Comparison of ENCODE assay signal across 13 cellular contexts in genomic region chr1:196991919-196992651, GRCh38. TPM values are rescaled to one million over a fixed set of nuclear protein-coding genes. Genes with fewer than 3 reads are reported as not detected.
DNase-seq lines count a peak whose midpoint lies in the region; ATAC-seq, FAIRE-seq and TF ChIP-seq lines count a peak whose summit lies in the region.
"Not testable (repeated sequence)": the region's sequence is repeated elsewhere in the genome, so short reads cannot be mapped to it uniquely, and the experiment has no call there.
"Had no signal": no experiment of that assay in that cellular context is flagged by ENCODE, and none has a peak within 500 bp of the region (broad histone marks: within the 10 kb centered on the region; RNA-seq: fewer than 3 reads in every experiment).

No MANE protein-coding gene starts in this region.

- CTCF ChIA-PET in HCT116 (lab: Charles Lee); endothelial cell of umbilical vein (lab: Charles Lee); HepG2 (lab: Yijun Ruan, JAX; ENCODE audit: low intra/inter-chr PET ratio, low total read pairs): not testable (repeated sequence)

- not testable (repeated sequence) for H4K20me1 ChIP-seq in HCT116 (ENCODE audit: insufficient read depth); endothelial cell of umbilical vein (replicated peaks; ENCODE audit: control insufficient read depth, extremely low read depth, insufficient read depth, low read length); HepG2 (ENCODE audit: insufficient read depth, low read length)

- RAD21 ChIA-PET in HCT116 (lab: Charles Lee; ENCODE audit: low non-redundant PET in 1 of 2, low total read pairs in 2 of 2, uncharacterized antibody in 2 of 2, unreplicated experiment in 2 of 2) = not testable (repeated sequence)

- TF ChIP-seq RAD21 in HCT116 (IDR thresholded peaks at IDR 0.05; ENCODE audit: low read depth); HepG2 (CRISPR knock-in tag; IDR thresholded peaks at IDR 0.05): not testable (repeated sequence)

- not testable (repeated sequence) for H3K9me3 ChIP-seq in HCT116 (ENCODE audit: control insufficient read depth in 1 of 2, insufficient read depth in 1 of 2, low read depth in 1 of 2, low read length in 2 of 2); endothelial cell of umbilical vein (replicated peaks; ENCODE audit: control insufficient read depth, insufficient read depth, low read length); HepG2 (ENCODE audit: low read length)

- peak overlapping the region; percentile 23; the same call in 1 of the 2 replicates for H3K4me2 ChIP-seq in HCT116 (ENCODE audit: low read length)
- H3K4me2 ChIP-seq in endothelial cell of umbilical vein (ENCODE audit: insufficient read depth, low read length) = not testable (repeated sequence)
- H3K4me2 ChIP-seq in HepG2 (ENCODE audit: low read depth, low read length) = peak overlapping the region; percentile 84

- intact Hi-C loops in HCT116 (cut with micrococcal nuclease); endothelial cell of umbilical vein (cut with micrococcal nuclease): not testable (repeated sequence)
- intact Hi-C loops in HepG2 (cut with micrococcal nuclease; ENCODE audit: unreplicated experiment) = loop anchor here (5.0 kb wide), 3 partner anchors 75 to 1230 kb away; partner anchors contain the start of gene F13B

- POLR2A ChIA-PET in HCT116 (lab: Charles Lee); endothelial cell of umbilical vein (lab: Charles Lee): not testable (repeated sequence)
- POLR2A ChIA-PET in HepG2 (lab: Yijun Ruan, JAX) = interaction anchor here (0.8 kb wide), 1 partner anchor 74 kb away, joined by 3 read pairs; no protein-coding TSS in a partner anchor

- ATAC-seq in HCT116 = peak; percentile 88
- ATAC-seq in HepG2 = peak; percentile 100

- not testable (repeated sequence) for H3K36me3 ChIP-seq in HCT116 (ENCODE audit: control insufficient read depth in 1 of 2, insufficient read depth in 2 of 2, low read length in 2 of 2); endothelial cell of umbilical vein (ENCODE audit: control insufficient read depth in 2 of 2, extremely low read depth in 1 of 2, insufficient read depth in 2 of 2, low read length in 2 of 2); HepG2 (replicated peaks in 1 of 2; ENCODE audit: control insufficient read depth in 1 of 2, insufficient read depth in 2 of 2, low read length in 2 of 2)

- not testable (repeated sequence) for H3K27ac ChIP-seq in HCT116 (ENCODE audit: low read depth, low read length); endothelial cell of umbilical vein (ENCODE audit: insufficient read depth, low read depth, low read length)
- H3K27ac ChIP-seq in HepG2 (ENCODE audit: extremely low read length, insufficient read depth, low read length) = peak overlapping the region; percentile 78

- not testable (repeated sequence) for H3K9me1 ChIP-seq in endothelial cell of umbilical vein (replicated peaks; ENCODE audit: control insufficient read depth, extremely low read depth, insufficient read depth, low read length)

- not testable (repeated sequence) for H2AFZ ChIP-seq in HCT116 (ENCODE audit: low read depth, low read length, poor library complexity, severe bottlenecking); endothelial cell of umbilical vein (ENCODE audit: low read depth, low read length)
- peak overlapping the region; percentile 83 for H2AFZ ChIP-seq in HepG2 (ENCODE audit: low read length)

- in situ Hi-C loops in HepG2 (cut with HindIII; ENCODE audit: extremely low pct_ligation_motif_present, low pct_unique_long_range_greater_than_20kb) = not testable (repeated sequence)

- TF ChIP-seq POLR2A in HCT116 (IDR thresholded peaks at IDR 0.05; ENCODE audit: borderline replicate concordance, extremely low read depth, insufficient read depth, insufficient read length); endothelial cell of umbilical vein (IDR thresholded peaks at IDR 0.05; ENCODE audit: low read depth, low read length): not testable (repeated sequence)
- peak; percentile 54 to 55; a peak in 3 of 4 replicates for TF ChIP-seq POLR2A in HepG2 (IDR thresholded peaks at IDR 0.05; ENCODE audit: insufficient read depth in 1 of 2, low read depth in 2 of 2, low read length in 2 of 2)

- FAIRE-seq in endothelial cell of umbilical vein (lab: Jason Lieb, UNC) = not testable (repeated sequence)
- peak; percentile 70 for FAIRE-seq in HepG2 (lab: Jason Lieb, UNC)

- not testable (repeated sequence) for H3K79me2 ChIP-seq in HCT116 (ENCODE audit: insufficient read depth, low read length); endothelial cell of umbilical vein (ENCODE audit: control insufficient read depth, insufficient read depth, low read length); HepG2 (ENCODE audit: insufficient read depth, low read length)

- dilution Hi-C loops in endothelial cell of umbilical vein (cut with MboI; ENCODE audit: extremely low pct_ligation_motif_present, low sequenced_read_pairs) = not testable (repeated sequence)

- not testable (repeated sequence) for TF ChIP-seq CTCF in HCT116 (IDR thresholded peaks at IDR 0.05 in 2 of 3, conservative IDR thresholded peaks at IDR 0.05 in 1 of 3; ENCODE audit: borderline replicate concordance in 1 of 3, insufficient read depth in 1 of 3, low read depth in 2 of 3, low read length in 2 of 3); endothelial cell of umbilical vein (IDR thresholded peaks at IDR 0.05; ENCODE audit: extremely low read depth in 1 of 2, insufficient read depth in 1 of 2, low read depth in 1 of 2, low read length in 2 of 2)
- TF ChIP-seq CTCF in HepG2 (CRISPR knock-in tag; IDR thresholded peaks at IDR 0.05) = peak; percentile 41

- not testable (repeated sequence) for H3K9me2 ChIP-seq in HCT116 (ENCODE audit: insufficient read depth)

- H3K9ac ChIP-seq in HCT116 (ENCODE audit: low read length); endothelial cell of umbilical vein (replicated peaks; ENCODE audit: extremely low read depth, insufficient read depth, low read length): not testable (repeated sequence)
- peak overlapping the region; percentile 49; the same call in 1 of the 2 replicates for H3K9ac ChIP-seq in HepG2 (ENCODE audit: insufficient read depth, low read depth, low read length)

- BruUV-seq in HCT116 (replicated peaks; lab: Mats Ljungman, UMichigan); endothelial cell of umbilical vein (replicated peaks; lab: Mats Ljungman, UMichigan); HepG2 (replicated peaks; lab: Mats Ljungman, UMichigan): not testable (repeated sequence)

- H3K4me1 ChIP-seq in HCT116 (ENCODE audit: control insufficient read depth in 1 of 2, insufficient read depth in 2 of 2, low read length in 2 of 2); endothelial cell of umbilical vein (ENCODE audit: control insufficient read depth, extremely low read depth, insufficient read depth, low read length); HepG2 (ENCODE audit: insufficient read depth, low read length): not testable (repeated sequence)

- WGBS in HepG2 (ENCODE audit: low lambda C conversion rate) = 8% methylated on average over 10 of the region's 11 CpGs

- H3K4me3 ChIP-seq in HCT116 (replicated peaks in 1 of 2; ENCODE audit: low read depth in 1 of 2, low read length in 2 of 2); endothelial cell of umbilical vein (replicated peaks in 1 of 3; ENCODE audit: insufficient read depth in 1 of 3, low read depth in 1 of 3, low read length in 3 of 3): not testable (repeated sequence)
- peak overlapping the region; percentile 34 to 56 (median 48); a peak in 5 of 6 replicates for H3K4me3 ChIP-seq in HepG2 (replicated peaks in 1 of 3; ENCODE audit: insufficient read depth in 1 of 3, low read depth in 2 of 3, low read length in 3 of 3)

- peak in 1 of 2 experiments; percentile 33; a peak in 1 of 4 replicates for TF ChIP-seq EP300 in HepG2 (IDR thresholded peaks at IDR 0.05; ENCODE audit: low read depth in 2 of 2, low read length in 2 of 2)
- 0 out of 2 replicates have a peak, but pooled peaks have one; percentile 36 for TF ChIP-seq EP300 in HepG2 (CRISPR knock-in tag; IDR thresholded peaks at IDR 0.05; ENCODE audit: borderline replicate concordance)

- H3K27me3 ChIP-seq in HCT116 (ENCODE audit: insufficient read depth, low read length); endothelial cell of umbilical vein (ENCODE audit: control insufficient read depth in 2 of 2, insufficient read depth in 2 of 2, low read length in 2 of 2); HepG2 (ENCODE audit: control insufficient read depth in 1 of 2, insufficient read depth in 2 of 2, low read length in 2 of 2): not testable (repeated sequence)

- DNase-seq in COR-L47 (lab: John Stamatoyannopoulos, UW) (peak; percentile 93), HCT116 (ENCODE audit: low read depth, low spot score) (peak; percentile 15), NCI-H146 (lab: John Stamatoyannopoulos, UW) (peak; percentile 93), NCI-H526 (lab: John Stamatoyannopoulos, UW) (peak; percentile 52 to 78), SK-N-DZ (ENCODE audit: low spot score) (peak; percentile 91), endothelial cell of umbilical vein (ENCODE audit: low read depth, low spot score) (peak; percentile 5), HepG2 (ENCODE audit: low spot score) (peak; percentile 91), retina (peak; percentile 22)

RNA-seq across cellular contexts. Expression of gene CFHR5, which starts 14.7 kb away (rescaled TPM):
- total RNA-seq in HCT116 (2021; ENCODE audit: unreplicated experiment) (not detected), endothelial cell of umbilical vein (not detected in 2 replicates), HepG2 (2016; rRNA removed; fragmentation: Illumina TruSeq; extraction: Trizol) (not detected in 2 replicates)
- polyA plus RNA-seq in HCT116 (2012) = not detected in 2 replicates
- 0.05 TPM in 1 of 2 replicates, not detected in the other for polyA plus RNA-seq in SK-N-DZ (2014; cell fraction: cytosol; rRNA removed)
- polyA plus RNA-seq in SK-N-DZ (2014; cell fraction: nucleus; rRNA removed) = 0.07 TPM in 1 of 2 replicates, not detected in the other
- polyA plus RNA-seq in endothelial cell of umbilical vein (not detected in 2 replicates), HepG2 (2011; rRNA removed) (not detected in 2 replicates)
- not detected in 2 replicates for polyA plus RNA-seq in endothelial cell of umbilical vein (2011; cell fraction: cytosol; rRNA removed)
- polyA plus RNA-seq in endothelial cell of umbilical vein (2011; cell fraction: nucleus; rRNA removed) = not detected in 2 replicates
- not detected in 2 replicates for polyA plus RNA-seq in endothelial cell of umbilical vein (2012)
- polyA minus RNA-seq in endothelial cell of umbilical vein = not detected in 2 replicates
- polyA minus RNA-seq in endothelial cell of umbilical vein (2011; cell fraction: cytosol; rRNA and poly(A)+ RNA removed) = not detected
- not detected in 2 replicates for polyA minus RNA-seq in endothelial cell of umbilical vein (2011; cell fraction: nucleus; rRNA and poly(A)+ RNA removed)
- total RNA-seq in HepG2 (2016; cell fraction: cytosol; rRNA removed; fragmentation: Illumina TruSeq; extraction: Trizol; ENCODE audit: low read depth) = not detected in 2 replicates
- not detected in 2 replicates for total RNA-seq in HepG2 (2016; cell fraction: insoluble cytoplasmic fraction; rRNA removed; fragmentation: Illumina TruSeq; extraction: Trizol)
- total RNA-seq in HepG2 (2016; cell fraction: membrane; rRNA removed; fragmentation: Illumina TruSeq; extraction: Trizol) = not detected in 2 replicates
- total RNA-seq in HepG2 (2016; cell fraction: nucleus; rRNA removed; fragmentation: Illumina TruSeq; extraction: Trizol) = not detected in 2 replicates
- not detected in 2 replicates for polyA plus RNA-seq in HepG2 (2011; cell fraction: cytosol; rRNA removed)
- not detected in 2 replicates for polyA plus RNA-seq in HepG2 (2011; cell fraction: nucleus; rRNA removed)
- not detected in 2 replicates for polyA plus RNA-seq in HepG2 (2012)
- not detected in 2 replicates for polyA plus RNA-seq in HepG2 (2016; cell fraction: cytosol; fragmentation: Illumina TruSeq; extraction: Trizol; ENCODE audit: low read depth)
- not detected in 2 replicates for polyA plus RNA-seq in HepG2 (2016; cell fraction: insoluble cytoplasmic fraction; fragmentation: Illumina TruSeq; extraction: Trizol; ENCODE audit: low read depth)
- not detected in 2 replicates for polyA plus RNA-seq in HepG2 (2016; cell fraction: membrane; fragmentation: Illumina TruSeq; extraction: Trizol; ENCODE audit: low read depth)
- not detected in 2 replicates for polyA plus RNA-seq in HepG2 (2016; cell fraction: nucleus; fragmentation: Illumina TruSeq; extraction: Trizol; ENCODE audit: insufficient read depth, low read depth)
- polyA minus RNA-seq in HepG2 (2011; rRNA and poly(A)+ RNA removed; ENCODE audit: low replicate concordance) = not detected in 2 replicates
- not detected in 2 replicates for polyA minus RNA-seq in HepG2 (2011; cell fraction: cytosol; rRNA and poly(A)+ RNA removed)
- not detected in 2 replicates for polyA minus RNA-seq in HepG2 (2011; cell fraction: nucleus; rRNA and poly(A)+ RNA removed)
- total RNA-seq: activated T-cell treated with anti-CD3 and anti-CD28 coated beads, Interleukin-2, amount 50 U/mL, for 72 hours; chondrocyte; omental fat pad; Right ventricle myocardium inferior had no signal
- polyA plus RNA-seq: AG04450 had no signal

RNA-seq across cellular contexts. Expression of gene CFHR2, which starts 48.5 kb away (rescaled TPM):
- total RNA-seq in HCT116 (2021; ENCODE audit: unreplicated experiment) (not detected), endothelial cell of umbilical vein (not detected in 2 replicates), HepG2 (2016; rRNA removed; fragmentation: Illumina TruSeq; extraction: Trizol) (not detected in 2 replicates)
- not detected in 2 replicates for polyA plus RNA-seq in HCT116 (2012)
- polyA plus RNA-seq in SK-N-DZ (2014; cell fraction: cytosol; rRNA removed) = not detected in 2 replicates
- polyA plus RNA-seq in SK-N-DZ (2014; cell fraction: nucleus; rRNA removed) = not detected in 2 replicates
- polyA plus RNA-seq in endothelial cell of umbilical vein (not detected in 2 replicates), HepG2 (2011; rRNA removed) (0.08 TPM in 1 of 2 replicates, not detected in the other)
- not detected in 2 replicates for polyA plus RNA-seq in endothelial cell of umbilical vein (2011; cell fraction: cytosol; rRNA removed)
- polyA plus RNA-seq in endothelial cell of umbilical vein (2011; cell fraction: nucleus; rRNA removed) = not detected in 2 replicates
- polyA plus RNA-seq in endothelial cell of umbilical vein (2012) = not detected in 2 replicates
- not detected in 2 replicates for polyA minus RNA-seq in endothelial cell of umbilical vein
- not detected for polyA minus RNA-seq in endothelial cell of umbilical vein (2011; cell fraction: cytosol; rRNA and poly(A)+ RNA removed)
- not detected in 2 replicates for polyA minus RNA-seq in endothelial cell of umbilical vein (2011; cell fraction: nucleus; rRNA and poly(A)+ RNA removed)
- total RNA-seq in HepG2 (2016; cell fraction: cytosol; rRNA removed; fragmentation: Illumina TruSeq; extraction: Trizol; ENCODE audit: low read depth) = not detected in 2 replicates
- not detected in 2 replicates for total RNA-seq in HepG2 (2016; cell fraction: insoluble cytoplasmic fraction; rRNA removed; fragmentation: Illumina TruSeq; extraction: Trizol)
- not detected in 2 replicates for total RNA-seq in HepG2 (2016; cell fraction: membrane; rRNA removed; fragmentation: Illumina TruSeq; extraction: Trizol)
- total RNA-seq in HepG2 (2016; cell fraction: nucleus; rRNA removed; fragmentation: Illumina TruSeq; extraction: Trizol) = not detected in 2 replicates
- polyA plus RNA-seq in HepG2 (2011; cell fraction: cytosol; rRNA removed) = not detected in 2 replicates
- polyA plus RNA-seq in HepG2 (2011; cell fraction: nucleus; rRNA removed) = not detected in 2 replicates
- polyA plus RNA-seq in HepG2 (2012) = not detected in 2 replicates
- not detected in 2 replicates for polyA plus RNA-seq in HepG2 (2016; cell fraction: cytosol; fragmentation: Illumina TruSeq; extraction: Trizol; ENCODE audit: low read depth)
- not detected in 2 replicates for polyA plus RNA-seq in HepG2 (2016; cell fraction: insoluble cytoplasmic fraction; fragmentation: Illumina TruSeq; extraction: Trizol; ENCODE audit: low read depth)
- not detected in 2 replicates for polyA plus RNA-seq in HepG2 (2016; cell fraction: membrane; fragmentation: Illumina TruSeq; extraction: Trizol; ENCODE audit: low read depth)
- not detected in 2 replicates for polyA plus RNA-seq in HepG2 (2016; cell fraction: nucleus; fragmentation: Illumina TruSeq; extraction: Trizol; ENCODE audit: insufficient read depth, low read depth)
- polyA minus RNA-seq in HepG2 (2011; rRNA and poly(A)+ RNA removed; ENCODE audit: low replicate concordance) = not detected in 2 replicates
- not detected in 2 replicates for polyA minus RNA-seq in HepG2 (2011; cell fraction: cytosol; rRNA and poly(A)+ RNA removed)
- not detected in 2 replicates for polyA minus RNA-seq in HepG2 (2011; cell fraction: nucleus; rRNA and poly(A)+ RNA removed)
- total RNA-seq: activated T-cell treated with anti-CD3 and anti-CD28 coated beads, Interleukin-2, amount 50 U/mL, for 72 hours; chondrocyte; omental fat pad; Right ventricle myocardium inferior had no signal
- polyA plus RNA-seq: AG04450 had no signal

Comparison
In these comparisons a context has a peak if more than half of its experiments do, and no peak if none do; other contexts are left out.
1. DNase-seq: peak in every context shown above with its lines; median percentile 93 in COR-L47; 93 in NCI-H146; 91 in SK-N-DZ; 91 in HepG2; 65 in NCI-H526; 22 in retina; 15 in HCT116; 5 in endothelial cell of umbilical vein.